Comparison of ENCODE assay signal across 22 cellular contexts in genomic region chr17:74334393-74335039, GRCh38. TPM values are rescaled to one million over a fixed set of nuclear protein-coding genes. Genes with fewer than 3 reads are reported as not detected.
DNase-seq lines count a peak whose midpoint lies in the region; ATAC-seq and TF ChIP-seq lines count a peak whose summit lies in the region.
"Had no signal": no experiment of that assay in that cellular context is flagged by ENCODE, and none has a peak within 500 bp of the region (broad histone marks: within the 10 kb centered on the region; RNA-seq: fewer than 3 reads in every experiment).

No MANE protein-coding gene starts in this region.

- no peaks in the 10 kb centered on the region for H3K4me1 ChIP-seq in mammary epithelial cell (ENCODE audit: insufficient read depth, low read length)
- peaks cover 15% of the 10 kb centered on the region for H3K4me1 ChIP-seq in endodermal cell (ENCODE audit: control insufficient read depth, insufficient read depth, low read length)
- peaks cover 0 to 4% (median 1%) of the 10 kb centered on the region in 4 donors for H3K4me1 ChIP-seq in tibial nerve
- H3K4me1 ChIP-seq: psoas muscle, stomach had no signal

- H3K4me1 Mint-ChIP-seq in MCF 10A (ENCODE audit: insufficient read depth, unreplicated experiment), result no peaks in the 10 kb centered on the region
- peaks cover 33% of the 10 kb centered on the region for H3K4me1 Mint-ChIP-seq in endodermal cell
- H3K4me1 Mint-ChIP-seq: activated B cell treated with CpG ODN at 0.5 μM for 24 hours, IgD-negative memory B cell had no signal

- POLR2A ChIA-PET in MCF 10A (lab: Yijun Ruan, JAX), result no interaction called here

- no peak for TF ChIP-seq CTCF in mammary epithelial cell (conservative IDR thresholded peaks at IDR 0.05 in 1 of 2, IDR thresholded peaks at IDR 0.05 in 1 of 2; ENCODE audit: extremely low read depth in 1 of 2, insufficient read depth in 1 of 2, low read depth in 1 of 2, low read length in 2 of 2)
- TF ChIP-seq CTCF in MCF 10A (IDR thresholded peaks at IDR 0.05; ENCODE audit: unreplicated experiment), result no peak
- TF ChIP-seq CTCF in endodermal cell (conservative IDR thresholded peaks at IDR 0.05), result no peak
- TF ChIP-seq CTCF in tibial nerve (IDR thresholded peaks at IDR 0.05), result no peak

- dilution Hi-C loops in mammary epithelial cell (cut with HindIII; ENCODE audit: low sequenced_read_pairs), result no loop called here

- no peaks in the 10 kb centered on the region for H4K20me1 ChIP-seq in mammary epithelial cell (ENCODE audit: insufficient read depth, low read length)

- H3K27me3 Mint-ChIP-seq in MCF 10A (ENCODE audit: insufficient read depth, unreplicated experiment) (peaks cover 18% of the 10 kb centered on the region), endodermal cell (ENCODE audit: insufficient read depth) (peaks cover 9% of the 10 kb centered on the region)
- H3K27me3 Mint-ChIP-seq: activated CD8-positive, alpha-beta T cell treated with anti-CD3 and anti-CD28 coated beads for 36 hours had no signal

- TF ChIP-seq POLR2A in tibial nerve (IDR thresholded peaks at IDR 0.05), result no peak

- no peaks in the 10 kb centered on the region for H3K79me2 ChIP-seq in mammary epithelial cell (ENCODE audit: insufficient read depth, low read length)

- H3K9me3 Mint-ChIP-seq in MCF 10A (ENCODE audit: unreplicated experiment) (no peaks in the 10 kb centered on the region), endodermal cell (no peaks in the 10 kb centered on the region)
- H3K9me3 Mint-ChIP-seq: activated B cell treated with CpG ODN at 0.5 μM for 24 hours; activated CD8-positive, alpha-beta T cell treated with anti-CD3 and anti-CD28 coated beads for 36 hours had no signal

- DNase-seq in mammary epithelial cell (peak; percentile 21), MCF 10A (ENCODE audit: unreplicated experiment) (no peak), RPMI7951 (ENCODE audit: low read depth) (peak; percentile 4), endodermal cell (no peak), tibial nerve (ENCODE audit: low spot score in 2 of 2) (no peak), ACHN (no peak)
- DNase-seq: activated B cell treated with CpG ODN at 0.5 μM for 24 hours; activated CD8-positive, alpha-beta T cell treated with anti-CD3 and anti-CD28 coated beads for 36 hours; activated gamma-delta T cell; left cardiac atrium; MG63; NCI-H1436 treated with DMSO at 0.1 percent for 48 hours; psoas muscle; SIG-M5; stimulated activated CD8-positive, alpha-beta memory T cell treated with anti-CD3 and anti-CD28 coated beads, Interleukin-4, amount 100 ng/mL, for 48 hours; stomach; trophoblast cell had no signal

- CTCF ChIA-PET in mammary epithelial cell (lab: Charles Lee; ENCODE audit: low non-redundant PET) (no interaction called here), MCF 10A (lab: Yijun Ruan, JAX) (interaction anchor here (1.1 kb wide), 2 partner anchors 34 to 123 kb away, joined by 3 to 5 read pairs; no protein-coding TSS in a partner anchor)

- no TSS peak for BruUV-seq in mammary epithelial cell (replicated peaks; lab: Mats Ljungman, UMichigan)
- BruUV-seq in MCF 10A (replicated peaks; lab: Mats Ljungman, UMichigan), result no TSS peak

- peaks cover 7% of the 10 kb centered on the region for H3K36me3 Mint-ChIP-seq in MCF 10A (ENCODE audit: insufficient read depth, unreplicated experiment)
- H3K36me3 Mint-ChIP-seq in endodermal cell (ENCODE audit: low read depth), result no peaks in the 10 kb centered on the region
- H3K36me3 Mint-ChIP-seq: IgD-negative memory B cell had no signal

- ATAC-seq in HG02885 (IDR thresholded peaks at IDR 0.05; ENCODE audit: poor library complexity, unreplicated experiment), result no peak
- ATAC-seq: activated CD8-positive, alpha-beta T cell treated with anti-CD3 and anti-CD28 coated beads for 36 hours; HCT116; left cardiac atrium; psoas muscle had no signal

- peaks cover 2% of the 10 kb centered on the region for H3K27me3 ChIP-seq in mammary epithelial cell (ENCODE audit: insufficient read depth, low read length)
- H3K27me3 ChIP-seq in endodermal cell (ENCODE audit: control insufficient read depth, insufficient read depth, low read length, poor library complexity, severe bottlenecking), result no peaks in the 10 kb centered on the region
- H3K27me3 ChIP-seq in tibial nerve, result peaks cover 0 to 2% of the 10 kb centered on the region in 2 donors
- H3K27me3 ChIP-seq: MG63 had no signal

- no peak overlapping the region for H3K4me2 ChIP-seq in mammary epithelial cell (ENCODE audit: insufficient read depth, low read depth, low read length)

- H3K4me3 ChIP-seq in mammary epithelial cell (replicated peaks in 1 of 3; ENCODE audit: insufficient read depth in 1 of 3, low read depth in 2 of 3, low read length in 3 of 3), result no peak overlapping the region
- H3K4me3 ChIP-seq in endodermal cell (ENCODE audit: low read length), result no peak overlapping the region
- H3K4me3 ChIP-seq in tibial nerve, result no peak overlapping the region
- H3K4me3 ChIP-seq: coronary artery, MG63, psoas muscle, stomach had no signal

- H3K36me3 ChIP-seq in mammary epithelial cell (ENCODE audit: insufficient read depth, low read length) (no peaks in the 10 kb centered on the region), endodermal cell (ENCODE audit: control insufficient read depth, insufficient read depth, low read length) (no peaks in the 10 kb centered on the region), tibial nerve (no peaks in the 10 kb centered on the region)
- H3K36me3 ChIP-seq: MG63, neutrophil, stomach had no signal

- H3K27ac Mint-ChIP-seq in MCF 10A (ENCODE audit: low read depth, unreplicated experiment) (no peak overlapping the region), endodermal cell (peak overlapping the region; percentile 64)
- H3K27ac Mint-ChIP-seq: activated B cell treated with CpG ODN at 0.5 μM for 24 hours; activated CD8-positive, alpha-beta T cell treated with anti-CD3 and anti-CD28 coated beads for 36 hours; IgD-negative memory B cell had no signal

- no peak overlapping the region for H2AFZ ChIP-seq in mammary epithelial cell (ENCODE audit: low read depth, low read length)

- H3K9ac ChIP-seq in mammary epithelial cell (ENCODE audit: insufficient read depth, low read length), result no peak overlapping the region
- H3K9ac ChIP-seq in endodermal cell (ENCODE audit: extremely low read depth, low read length, poor library complexity, severe bottlenecking), result no peak overlapping the region

- H3K27ac ChIP-seq in mammary epithelial cell (ENCODE audit: insufficient read depth, low read depth, low read length), result no peak overlapping the region
- H3K27ac ChIP-seq in endodermal cell (ENCODE audit: low read depth, low read length), result no peak overlapping the region
- peak overlapping the region in 3 of 4 donors; percentile 11 to 86 (median 74) for H3K27ac ChIP-seq in tibial nerve
- H3K27ac ChIP-seq: coronary artery, neutrophil, psoas muscle, stomach had no signal

- no peaks in the 10 kb centered on the region for H3K9me3 ChIP-seq in mammary epithelial cell (replicated peaks; ENCODE audit: insufficient read depth, low read length)
- H3K9me3 ChIP-seq in endodermal cell (ENCODE audit: control insufficient read depth, low read length), result no peaks in the 10 kb centered on the region
- peaks cover 0 to 13% (median 0%) of the 10 kb centered on the region in 4 donors for H3K9me3 ChIP-seq in tibial nerve
- H3K9me3 ChIP-seq: MG63, neutrophil, psoas muscle had no signal

- TF ChIP-seq EP300 in tibial nerve (IDR thresholded peaks at IDR 0.05), result no peak

- no peak overlapping the region for H3K4me3 Mint-ChIP-seq in MCF 10A (ENCODE audit: unreplicated experiment)
- no peak overlapping the region for H3K4me3 Mint-ChIP-seq in endodermal cell
- H3K4me3 Mint-ChIP-seq: activated B cell treated with CpG ODN at 0.5 μM for 24 hours; activated CD8-positive, alpha-beta T cell treated with anti-CD3 and anti-CD28 coated beads for 36 hours; IgD-negative memory B cell had no signal

- in situ Hi-C loops in mammary epithelial cell (cut with MboI; ENCODE audit: low sequenced_read_pairs in 2 of 2), result loop anchor here in 1 of 2 donors (10.0 kb wide), 1 partner anchor 60 kb away; the partner anchor contains the start of gene DNAI2
- in situ Hi-C loops in ACHN (cut with HindIII; ENCODE audit: low pct_ligation_motif_present, low pct_unique_long_range_greater_than_20kb, low sequenced_read_pairs), result no loop called here

- intact Hi-C loops in mammary epithelial cell (cut with micrococcal nuclease), result no loop called here
- intact Hi-C loops in MCF 10A (cut with micrococcal nuclease), result no loop called here

- 36% methylated on average over 2 of the region's 2 CpGs for WGBS in mammary epithelial cell (ENCODE audit: low coverage, missing lambda C conversion rate)
- WGBS in endodermal cell (ENCODE audit: insufficient coverage in 1 of 2, insufficient read length in 1 of 2), 2 experiments, result 80 to 90% methylated on average over 2 of the region's 2 CpGs
- WGBS in tibial nerve, 2 donors, result 82 to 93% methylated on average over 2 of the region's 2 CpGs

RNA-seq across cellular contexts. Expression of gene KIF19, which starts 8.5 kb away (rescaled TPM):
- total RNA-seq in mammary epithelial cell (not detected), MCF 10A (2022) (not detected in 2 replicates), endodermal cell (1 to 10 TPM in 1 of 2 donors, under 1 TPM in 1; 0.27 to 2.4 TPM), tibial nerve (100 to 1,000 TPM in 3 of 4 donors, 10 to 100 TPM in 1; 77.4 to 211 (median 117) TPM)
- not detected for polyA plus RNA-seq in mammary epithelial cell
- not detected for polyA minus RNA-seq in mammary epithelial cell
- not detected in 2 replicates for total RNA-seq in RPMI7951 (2014; rRNA removed; shearing (Covaris generic))
- 3.7 TPM for polyA plus RNA-seq in endodermal cell (2013, experiment 1 of 2)
- 3.4 TPM for polyA plus RNA-seq in endodermal cell (2013, experiment 2 of 2)
- total RNA-seq: activated B cell treated with CpG ODN at 0.5 μM for 24 hours had no signal

RNA-seq across cellular contexts. Expression of gene BTBD17, which starts 27.2 kb away (rescaled TPM):
- total RNA-seq in mammary epithelial cell (not detected), MCF 10A (2022) (not detected in 2 replicates), endodermal cell (under 1 TPM in 1 of 2 donors, not detected in 1; 0.18 TPM), tibial nerve (not detected)
- polyA plus RNA-seq in mammary epithelial cell, result not detected
- polyA minus RNA-seq in mammary epithelial cell, result not detected
- total RNA-seq in RPMI7951 (2014; rRNA removed; shearing (Covaris generic)), result not detected in 2 replicates
- 14.0 TPM for polyA plus RNA-seq in endodermal cell (2013, experiment 1 of 2)
- 12.0 TPM for polyA plus RNA-seq in endodermal cell (2013, experiment 2 of 2)
- total RNA-seq: activated B cell treated with CpG ODN at 0.5 μM for 24 hours; activated CD8-positive, alpha-beta T cell treated with anti-CD3 and anti-CD28 coated beads for 36 hours; left cardiac atrium; psoas muscle; stomach had no signal
- polyA plus RNA-seq: IgD-negative memory B cell, psoas muscle, stomach had no signal

RNA-seq across cellular contexts. Expression of gene GPR142, which starts 32.8 kb away (rescaled TPM):
- total RNA-seq in mammary epithelial cell, result not detected
- polyA plus RNA-seq in mammary epithelial cell, result not detected
- not detected for polyA minus RNA-seq in mammary epithelial cell
- total RNA-seq in MCF 10A (2022), result not detected in 2 replicates
- total RNA-seq in RPMI7951 (2014; rRNA removed; shearing (Covaris generic)), result not detected in 2 replicates
- under 1 TPM; 0.29 to 0.92 TPM for total RNA-seq in endodermal cell
- polyA plus RNA-seq in endodermal cell (2013, experiment 1 of 2), result 0.21 TPM
- polyA plus RNA-seq in endodermal cell (2013, experiment 2 of 2), result not detected
- total RNA-seq in tibial nerve, result 1 to 10 TPM in 1 of 4 donors, under 1 TPM in 1, not detected in 2; 0.59 to 2.8 TPM
- total RNA-seq: activated B cell treated with CpG ODN at 0.5 μM for 24 hours; activated CD8-positive, alpha-beta T cell treated with anti-CD3 and anti-CD28 coated beads for 36 hours; psoas muscle; stomach had no signal
- polyA plus RNA-seq: IgD-negative memory B cell, psoas muscle, stomach had no signal

Comparison
In these comparisons a context has a peak if more than half of its experiments do, and no peak if none do; other contexts are left out.
1. DNase-seq: peak in mammary epithelial cell (single experiment) and RPMI7951 (single experiment); none in MCF 10A (single experiment), endodermal cell (single experiment), tibial nerve (0 of 2) and ACHN (single experiment).
2. H3K27ac ChIP-seq: peak in tibial nerve (3 of 4); none in mammary epithelial cell (single experiment) and endodermal cell (single experiment).
3. RNA of gene KIF19, which starts 8.5 kb away (total RNA-seq): 77.4 to 211 TPM in tibial nerve; 0.27 to 2.4 TPM in endodermal cell, not detected in mammary epithelial cell, not detected in MCF 10A and not detected in RPMI7951; every median in the first group is over 10 times any median in the second.